In the genomic region with DNA sequence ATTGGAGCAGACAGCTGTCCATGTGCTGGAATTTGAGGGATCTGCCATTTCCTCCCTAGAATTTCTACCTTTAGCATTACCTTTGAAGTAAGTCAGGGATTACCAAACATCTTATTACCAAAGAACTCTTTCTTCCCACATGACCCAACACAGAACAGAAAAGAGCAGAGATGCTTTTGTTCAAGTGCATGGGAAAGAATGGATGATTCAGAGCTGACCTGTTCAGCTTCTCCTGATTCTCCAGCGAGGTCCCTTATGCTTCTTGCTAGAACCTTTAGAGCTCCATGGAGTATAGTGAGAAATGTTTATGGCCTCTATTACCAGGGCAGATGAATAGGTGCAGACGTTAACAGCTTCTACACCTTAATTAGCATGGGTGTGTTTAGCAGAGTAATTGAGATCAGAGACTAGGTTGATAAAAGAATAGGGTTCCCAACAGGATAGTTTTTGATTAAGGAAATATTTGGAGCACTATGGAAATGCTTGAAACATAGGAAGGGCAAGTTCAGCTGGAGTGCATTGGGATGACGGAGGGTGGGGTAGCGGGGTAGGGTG, we compare ENCODE assay signal across 16 cellular contexts.
A peak's percentile ranks its signal among the peaks of the same experiment; 100 is the strongest.
DNase-seq lines count a peak whose midpoint lies in the region; ATAC-seq, FAIRE-seq and TF ChIP-seq lines count a peak whose summit lies in the region.
"Had no signal": no experiment of that assay in that cellular context is flagged by ENCODE, and none has a peak within 500 bp of the region (broad histone marks: within the 10 kb centered on the region; RNA-seq: fewer than 3 reads in every experiment).

No MANE protein-coding gene starts in this region.

- H3K36me3 Mint-ChIP-seq in HFFc6 (ENCODE audit: low read depth): 0 out of 2 replicates have a peak, but pooled peaks cover 3% of the 10 kb centered on the region
- H3K36me3 Mint-ChIP-seq: IgD-negative memory B cell had no signal

- H3K9me3 ChIP-seq in RWPE2 (ENCODE audit: severe bottlenecking) (no peaks in the 10 kb centered on the region), small intestine (ENCODE audit: control insufficient read depth, low read depth) (no peaks in the 10 kb centered on the region)

- no peak for TF ChIP-seq CTCF in HFFc6 (IDR thresholded peaks at IDR 0.05)
- TF ChIP-seq CTCF in RWPE2 (IDR thresholded peaks at IDR 0.05; ENCODE audit: poor library complexity, severe bottlenecking): no peak

- DNase-seq in HFFc6 (no peak), RWPE2 (ENCODE audit: low spot score) (no peak), left colon (no peak), small intestine (peak; percentile 69), hypothalamus (lab: John Stamatoyannopoulos, UW) (no peak)
- DNase-seq: C1 segment of cervical spinal cord; CD4-positive, alpha-beta T cell; DMS79; HCEC 1CT had no signal

- no peak overlapping the region for H3K27ac ChIP-seq in RWPE2 (ENCODE audit: poor library complexity, severe bottlenecking)
- H3K27ac ChIP-seq in small intestine (ENCODE audit: low read depth in 1 of 2, low read length in 1 of 2): no peak overlapping the region

- H3K27ac Mint-ChIP-seq in HFFc6: peak overlapping the region; percentile 12
- H3K27ac Mint-ChIP-seq: B cell; CD4-positive, alpha-beta T cell had no signal

- peaks cover 30% of the 10 kb centered on the region for H3K4me1 Mint-ChIP-seq in HFFc6 (ENCODE audit: low read depth)
- H3K4me1 Mint-ChIP-seq: B cell, IgD-negative memory B cell had no signal

- H3K27me3 Mint-ChIP-seq in HFFc6 (ENCODE audit: insufficient read depth): no peaks in the 10 kb centered on the region; the same call in 1 of the 2 replicates
- H3K27me3 Mint-ChIP-seq: CD4-positive, alpha-beta T cell; IgD-negative memory B cell had no signal

- H3K27me3 ChIP-seq in RWPE2 (ENCODE audit: insufficient read depth, poor library complexity, severe bottlenecking) (peaks cover 28% of the 10 kb centered on the region), small intestine (ENCODE audit: control insufficient read depth in 2 of 2, insufficient read depth in 2 of 2, low read length in 2 of 2) (no peaks in the 10 kb centered on the region)

- FAIRE-seq in small intestine (lab: Jason Lieb, UNC): no peak
- FAIRE-seq: A204.1, GM12878, GM18507 had no signal

- H3K4me1 ChIP-seq in RWPE2 (ENCODE audit: insufficient read depth, poor library complexity, severe bottlenecking): no peaks in the 10 kb centered on the region
- peaks cover 0 to 5% of the 10 kb centered on the region in 2 donors for H3K4me1 ChIP-seq in small intestine (ENCODE audit: control insufficient read depth in 2 of 2, insufficient read depth in 1 of 2, low read depth in 1 of 2, low read length in 1 of 2)

- ATAC-seq in RWPE2 (ENCODE audit: low read depth): peak; percentile 27; the same call in 1 of the 3 replicates
- peak; percentile 97 for ATAC-seq in left colon
- ATAC-seq in GM21447 (IDR thresholded peaks at IDR 0.05; ENCODE audit: unreplicated experiment): no peak
- ATAC-seq in GM18858 (IDR thresholded peaks at IDR 0.05; ENCODE audit: unreplicated experiment): no peak
- ATAC-seq: GM12878 had no signal

- no peak overlapping the region for H3K4me3 Mint-ChIP-seq in HFFc6
- H3K4me3 Mint-ChIP-seq: B cell; CD4-positive, alpha-beta T cell; IgD-negative memory B cell had no signal

- H3K36me3 ChIP-seq in RWPE2 (ENCODE audit: low read depth) (no peaks in the 10 kb centered on the region), small intestine (ENCODE audit: control insufficient read depth in 2 of 2, insufficient read depth in 2 of 2, low read length in 2 of 2) (no peaks in the 10 kb centered on the region)

- WGBS in small intestine, 3 donors: 17 to 59% (median 34%) methylated on average over 4 of the region's 4 CpGs

- intact Hi-C loops in left colon (cut with DNase I, micrococcal nuclease): no loop called here

- H3K4me3 ChIP-seq in RWPE2 (ENCODE audit: severe bottlenecking) (no peak overlapping the region), small intestine (ENCODE audit: low read depth in 1 of 2, low read length in 2 of 2) (no peak overlapping the region)
- H3K4me3 ChIP-seq: GM12878 had no signal

- H3K9me3 Mint-ChIP-seq in HFFc6: no peaks in the 10 kb centered on the region; the same call in 1 of the 2 replicates
- H3K9me3 Mint-ChIP-seq: CD4-positive, alpha-beta T cell had no signal

Comparison
In these comparisons a context has a peak if more than half of its experiments do, and no peak if none do; other contexts are left out.
1. ATAC-seq: peak in RWPE2 (single experiment) and left colon (single experiment); none in GM21447 (single experiment) and GM18858 (single experiment).